Comparison of ENCODE assay signal across 8 cellular contexts in genomic region chr5:68252678-68253520, GRCh38. TPM values are rescaled to one million over a fixed set of nuclear protein-coding genes. Genes with fewer than 3 reads are reported as not detected.
DNase-seq lines count a peak whose midpoint lies in the region; ATAC-seq and TF ChIP-seq lines count a peak whose summit lies in the region.

No MANE protein-coding gene starts in this region.

- H2AFZ ChIP-seq in smooth muscle cell (ENCODE audit: low read depth), result no peak overlapping the region

- peak overlapping the region; percentile 50 for H3K4me2 ChIP-seq in smooth muscle cell

- no peaks in the 10 kb centered on the region for H3F3A ChIP-seq in smooth muscle cell (ENCODE audit: low read depth)

- no peaks in the 10 kb centered on the region for H3K27me3 ChIP-seq in smooth muscle cell (ENCODE audit: low read depth)

- DNase-seq in CD1c-positive myeloid dendritic cell (ENCODE audit: extremely low spot score), result peak; percentile 60
- peak; percentile 52 for DNase-seq in HuH-7.5 (ENCODE audit: low spot score)
- DNase-seq in SK-N-DZ (ENCODE audit: low spot score), result peak; percentile 76
- DNase-seq in T47D (ENCODE audit: low read depth in 1 of 2, low spot score in 1 of 2), result peak; percentile 56 to 76
- peak; percentile 76 for DNase-seq in iPS-NIHi7 (ENCODE audit: extremely low spot score)
- DNase-seq in smooth muscle cell (lab: John Stamatoyannopoulos, UW; ENCODE audit: unreplicated experiment), result no peak

- H3K4me3 ChIP-seq in smooth muscle cell, result no peak overlapping the region

- in situ Hi-C loops in T47D (cut with HindIII; ENCODE audit: low pct_unique_long_range_greater_than_20kb, low sequenced_read_pairs), result no loop called here

- peak; percentile 86 for TF ChIP-seq CTCF in smooth muscle cell (IDR thresholded peaks at IDR 0.05; ENCODE audit: borderline replicate concordance, insufficient read depth, poor library complexity, severe bottlenecking)

- H4K20me1 ChIP-seq in smooth muscle cell (ENCODE audit: low read depth), result peaks cover 21% of the 10 kb centered on the region

- peaks cover 17% of the 10 kb centered on the region for H3K4me1 ChIP-seq in smooth muscle cell (ENCODE audit: low read depth)

- no peaks in the 10 kb centered on the region for H3K36me3 ChIP-seq in smooth muscle cell (ENCODE audit: low read depth)

- peak; percentile 62 for ATAC-seq in GM18907 (IDR thresholded peaks at IDR 0.05; ENCODE audit: unreplicated experiment)
- ATAC-seq in activated CD4-positive, CD25-positive, alpha-beta regulatory T cell treated with anti-CD3 and anti-CD28 coated beads, Interleukin-2, amount 50 U/mL, for 24 hours, result no peak

- peaks cover 20% of the 10 kb centered on the region for H3K79me2 ChIP-seq in smooth muscle cell (ENCODE audit: low read depth)

- no peak overlapping the region for H3K27ac ChIP-seq in smooth muscle cell (ENCODE audit: low read depth)

- WGBS in smooth muscle cell (ENCODE audit: low lambda C conversion rate), result 60% methylated on average over 6 of the region's 6 CpGs

- H3K9me3 ChIP-seq in smooth muscle cell (replicated peaks; ENCODE audit: low read depth), result no peaks in the 10 kb centered on the region

- no peak overlapping the region for H3K9ac ChIP-seq in smooth muscle cell (ENCODE audit: low read depth)

RNA-seq across cellular contexts. Expression of gene PIK3R1, which starts 37.3 kb away (rescaled TPM):
- 7.3 and 7.4 TPM in 2 replicates for polyA plus RNA-seq in SK-N-DZ (2014; cell fraction: cytosol; rRNA removed)
- 7.7 and 16.9 TPM in 2 replicates for polyA plus RNA-seq in SK-N-DZ (2014; cell fraction: nucleus; rRNA removed)
- 33.2 and 63.6 TPM in 2 replicates for total RNA-seq in smooth muscle cell
- polyA plus RNA-seq in smooth muscle cell, result 5.3 and 7.5 TPM in 2 replicates
